In genomic region chr20:51417245-51417560, GRCh38 we compare ENCODE assay signal across 18 cellular contexts.
DNase-seq lines count a peak whose midpoint lies in the region; ATAC-seq and TF ChIP-seq lines count a peak whose summit lies in the region.
"Had no signal": no experiment of that assay in that cellular context is flagged by ENCODE, and none has a peak within 500 bp of the region (broad histone marks: within the 10 kb centered on the region; RNA-seq: fewer than 3 reads in every experiment).

No MANE protein-coding gene starts in this region.

- H3K9me3 Mint-ChIP-seq in T-cell: no peaks in the 10 kb centered on the region
- no peaks in the 10 kb centered on the region for H3K9me3 Mint-ChIP-seq in stimulated activated naive B cell treated with anti-CD40 and anti-IgM and Interleukin-4, amounts not matched to agents 10 μg/mL and 1 μg/mL and 100 μg/mL, for 72 hours

- TF ChIP-seq CTCF in breast epithelium (IDR thresholded peaks at IDR 0.05) (no peak), mammary epithelial cell (conservative IDR thresholded peaks at IDR 0.05 in 1 of 2, IDR thresholded peaks at IDR 0.05 in 1 of 2; ENCODE audit: extremely low read depth in 1 of 2, insufficient read depth in 1 of 2, low read depth in 1 of 2, low read length in 2 of 2) (no peak)

- H3K4me3 ChIP-seq in breast epithelium: no peak overlapping the region
- H3K4me3 ChIP-seq in mammary epithelial cell (replicated peaks in 1 of 3; ENCODE audit: insufficient read depth in 1 of 3, low read depth in 2 of 3, low read length in 3 of 3): no peak overlapping the region
- H3K4me3 ChIP-seq in esophagus (ENCODE audit: low read depth in 1 of 2, low read length in 2 of 2): no peak overlapping the region
- no peak overlapping the region for H3K4me3 ChIP-seq in Karpas-422 (ENCODE audit: low read length)
- H3K4me3 ChIP-seq: esophagus squamous epithelium, SK-N-MC, tibial artery had no signal

- no peaks in the 10 kb centered on the region for H3K27me3 ChIP-seq in breast epithelium
- no peaks in the 10 kb centered on the region for H3K27me3 ChIP-seq in mammary epithelial cell (ENCODE audit: insufficient read depth, low read length)
- no peaks in the 10 kb centered on the region for H3K27me3 ChIP-seq in esophagus (ENCODE audit: control insufficient read depth in 1 of 2, insufficient read depth in 2 of 2, low read length in 2 of 2)
- H3K27me3 ChIP-seq in Karpas-422 (ENCODE audit: low read length): no peaks in the 10 kb centered on the region
- H3K27me3 ChIP-seq: esophagus squamous epithelium, tibial artery had no signal

- H3K27ac Mint-ChIP-seq in T-cell: peak overlapping the region; percentile 84 to 97
- H3K27ac Mint-ChIP-seq in stimulated activated naive B cell treated with anti-CD40 and anti-IgM and Interleukin-4, amounts not matched to agents 10 μg/mL and 1 μg/mL and 100 μg/mL, for 72 hours: peak overlapping the region; percentile 43

- DNase-seq in breast epithelium (ENCODE audit: low spot score in 2 of 2) (no peak), mammary epithelial cell (no peak), T-cell (no peak), Karpas-422 (no peak), DMS 273 treated with DMSO at 0.1 percent for 48 hours (lab: John Stamatoyannopoulos, UW) (no peak)
- no peak for DNase-seq in stimulated activated naive B cell treated with anti-CD40 and anti-IgM and Interleukin-4, amounts not matched to agents 10 μg/mL and 1 μg/mL and 100 μg/mL, for 72 hours
- DNase-seq: aorta, cortex of kidney, esophagus squamous epithelium, left cardiac atrium, NCI-H187 treated with DMSO at 0.1 percent for 48 hours, NCI-H510A treated with DMSO at 0.1 percent for 48 hours, OCI-M1, tibial artery had no signal

- no TSS peak for BruUV-seq in mammary epithelial cell (replicated peaks; lab: Mats Ljungman, UMichigan)

- H3K9ac ChIP-seq in mammary epithelial cell (ENCODE audit: insufficient read depth, low read length): no peak overlapping the region
- H3K9ac ChIP-seq in Karpas-422 (ENCODE audit: low read length): no peak overlapping the region

- H3K36me3 ChIP-seq in breast epithelium (no peaks in the 10 kb centered on the region), mammary epithelial cell (ENCODE audit: insufficient read depth, low read length) (no peaks in the 10 kb centered on the region), esophagus (ENCODE audit: control insufficient read depth in 2 of 2, insufficient read depth in 2 of 2, low read length in 1 of 2) (no peaks in the 10 kb centered on the region), Karpas-422 (ENCODE audit: insufficient read depth, low read length) (peaks cover 53% of the 10 kb centered on the region)
- H3K36me3 ChIP-seq: esophagus squamous epithelium, tibial artery had no signal

- peak overlapping the region; percentile 2 to 42 (median 39) for H3K4me3 Mint-ChIP-seq in T-cell
- no peak overlapping the region for H3K4me3 Mint-ChIP-seq in stimulated activated naive B cell treated with anti-CD40 and anti-IgM and Interleukin-4, amounts not matched to agents 10 μg/mL and 1 μg/mL and 100 μg/mL, for 72 hours

- H3K79me2 ChIP-seq in mammary epithelial cell (ENCODE audit: insufficient read depth, low read length) (no peaks in the 10 kb centered on the region), Karpas-422 (ENCODE audit: low read length) (peaks cover 44% of the 10 kb centered on the region)

- CTCF ChIA-PET in mammary epithelial cell (lab: Charles Lee; ENCODE audit: low non-redundant PET) (no interaction called here), T-cell (lab: Charles Lee) (interaction anchor here in 1 of 2 donors (0.8 to 2.0 kb wide), 4 partner anchors 12 to 125 kb away, joined by 3 to 10 read pairs (median 4); partner anchors contain the start of gene NFATC2)

- peaks cover 45 to 87% (median 70%) of the 10 kb centered on the region in 3 donors for H3K4me1 Mint-ChIP-seq in T-cell
- peaks cover 37 to 56% of the 10 kb centered on the region in 2 donors for H3K4me1 Mint-ChIP-seq in stimulated activated naive B cell treated with anti-CD40 and anti-IgM and Interleukin-4, amounts not matched to agents 10 μg/mL and 1 μg/mL and 100 μg/mL, for 72 hours

- H3K9me3 ChIP-seq in breast epithelium (no peaks in the 10 kb centered on the region), mammary epithelial cell (replicated peaks; ENCODE audit: insufficient read depth, low read length) (no peaks in the 10 kb centered on the region), esophagus (ENCODE audit: control insufficient read depth in 2 of 2, insufficient read depth in 1 of 2, low read depth in 1 of 2, low read length in 1 of 2) (no peaks in the 10 kb centered on the region), Karpas-422 (ENCODE audit: low read length) (no peaks in the 10 kb centered on the region)
- H3K9me3 ChIP-seq: esophagus squamous epithelium, tibial artery had no signal

- H3K4me2 ChIP-seq in mammary epithelial cell (ENCODE audit: insufficient read depth, low read depth, low read length) (no peak overlapping the region), Karpas-422 (ENCODE audit: low read depth, low read length, poor library complexity, severe bottlenecking) (no peak overlapping the region)

- H3K27ac ChIP-seq in breast epithelium (peak overlapping the region; percentile 18 to 32), mammary epithelial cell (ENCODE audit: insufficient read depth, low read depth, low read length) (no peak overlapping the region), esophagus (ENCODE audit: low read depth in 2 of 2, low read length in 1 of 2) (peak overlapping the region; percentile 5 to 31), Karpas-422 (ENCODE audit: low read length) (no peak overlapping the region)
- H3K27ac ChIP-seq: SK-N-MC, tibial artery, VCaP had no signal

- no peak for TF ChIP-seq POLR2A in breast epithelium (IDR thresholded peaks at IDR 0.05)

- peaks cover 33% of the 10 kb centered on the region for H3K36me3 Mint-ChIP-seq in T-cell
- H3K36me3 Mint-ChIP-seq in stimulated activated naive B cell treated with anti-CD40 and anti-IgM and Interleukin-4, amounts not matched to agents 10 μg/mL and 1 μg/mL and 100 μg/mL, for 72 hours: peaks cover 38 to 65% of the 10 kb centered on the region in 2 donors

- no peak overlapping the region for H2AFZ ChIP-seq in mammary epithelial cell (ENCODE audit: low read depth, low read length)
- no peak overlapping the region for H2AFZ ChIP-seq in Karpas-422 (ENCODE audit: low read length)

- POLR2A ChIA-PET in T-cell (lab: Charles Lee): interaction anchor here in 1 of 2 donors (1.2 kb wide), 1 partner anchor 11 kb away, joined by 3 read pairs; no protein-coding TSS in a partner anchor

- peaks cover 5% of the 10 kb centered on the region in 2 donors for H3K4me1 ChIP-seq in breast epithelium
- peaks cover 5% of the 10 kb centered on the region for H3K4me1 ChIP-seq in mammary epithelial cell (ENCODE audit: insufficient read depth, low read length)
- H3K4me1 ChIP-seq in esophagus (ENCODE audit: control insufficient read depth in 2 of 2, insufficient read depth in 2 of 2, low read length in 1 of 2): peaks cover 0 to 3% of the 10 kb centered on the region in 2 donors
- H3K4me1 ChIP-seq in Karpas-422 (ENCODE audit: low read length): peaks cover 4% of the 10 kb centered on the region

- no peaks in the 10 kb centered on the region for H3K9me2 ChIP-seq in Karpas-422 (replicated peaks; ENCODE audit: insufficient read depth, low read length)

- dilution Hi-C loops in mammary epithelial cell (cut with HindIII; ENCODE audit: low sequenced_read_pairs): no loop called here

- in situ Hi-C loops in mammary epithelial cell (cut with MboI; ENCODE audit: low sequenced_read_pairs in 2 of 2): no loop called here

- H4K20me1 ChIP-seq in mammary epithelial cell (ENCODE audit: insufficient read depth, low read length): no peaks in the 10 kb centered on the region
- no peaks in the 10 kb centered on the region for H4K20me1 ChIP-seq in Karpas-422 (ENCODE audit: insufficient read depth, low read depth, low read length)

- 91% methylated on average over 8 of the region's 8 CpGs for WGBS in mammary epithelial cell (ENCODE audit: low coverage, missing lambda C conversion rate)
- 67 to 80% methylated on average over 8 of the region's 8 CpGs for WGBS in esophagus, 2 donors

- ATAC-seq in T-cell (replicated peaks in 1 of 4) (no peak), HG03521 (IDR thresholded peaks at IDR 0.05; ENCODE audit: unreplicated experiment) (no peak)
- no peak for ATAC-seq in stimulated activated naive B cell treated with anti-CD40 and anti-IgM and Interleukin-4, amounts not matched to agents 10 μg/mL and 1 μg/mL and 100 μg/mL, for 72 hours (replicated peaks)
- ATAC-seq: left cardiac atrium had no signal

- no peaks in the 10 kb centered on the region for H3K27me3 Mint-ChIP-seq in T-cell
- H3K27me3 Mint-ChIP-seq in stimulated activated naive B cell treated with anti-CD40 and anti-IgM and Interleukin-4, amounts not matched to agents 10 μg/mL and 1 μg/mL and 100 μg/mL, for 72 hours: no peaks in the 10 kb centered on the region

- intact Hi-C loops in breast epithelium (cut with DNase I; ENCODE audit: low total_unique reads) (no loop called here), mammary epithelial cell (cut with micrococcal nuclease) (no loop called here)

Comparison
In these comparisons a context has a peak if more than half of its experiments do, and no peak if none do; other contexts are left out.
1. H3K27ac ChIP-seq: peak in breast epithelium (2 of 2) and esophagus (2 of 2); none in mammary epithelial cell (single experiment) and Karpas-422 (single experiment).
2. H3K4me3 Mint-ChIP-seq: peak in T-cell (3 of 3); none in stimulated activated naive B cell treated with anti-CD40 and anti-IgM and Interleukin-4, amounts not matched to agents 10 μg/mL and 1 μg/mL and 100 μg/mL, for 72 hours (0 of 2).